ENCODE assay signal across 17 cellular contexts in the genomic region with DNA sequence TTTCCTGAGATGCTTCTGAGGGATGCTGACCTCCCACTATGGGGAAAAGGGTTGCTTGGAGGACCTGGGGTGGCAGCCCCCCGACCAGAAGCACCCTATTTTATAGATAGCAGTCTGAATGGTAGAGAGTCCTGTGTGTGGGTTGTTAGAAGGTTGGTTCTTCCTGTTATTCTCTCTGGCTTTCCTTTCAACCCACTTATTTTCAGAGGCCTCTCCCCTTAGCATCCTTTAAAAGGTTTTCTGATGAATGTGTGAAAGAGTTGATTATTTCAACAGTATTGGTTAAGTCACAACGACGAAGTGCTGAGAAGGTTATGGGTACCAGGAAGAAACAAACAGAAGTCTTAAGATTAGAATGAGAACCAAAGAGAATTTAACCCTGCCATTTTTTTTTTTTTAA. TPM values are rescaled to one million over a fixed set of nuclear protein-coding genes. Genes with fewer than 3 reads are reported as not detected.
DNase-seq lines count a peak whose midpoint lies in the region; ATAC-seq and TF ChIP-seq lines count a peak whose summit lies in the region.
"Had no signal": no experiment of that assay in that cellular context is flagged by ENCODE, and none has a peak within 500 bp of the region (broad histone marks: within the 10 kb centered on the region; RNA-seq: fewer than 3 reads in every experiment).

No MANE protein-coding gene starts in this region.

- H3K27me3 Mint-ChIP-seq in activated CD8-positive, alpha-beta memory T cell treated with anti-CD3 and anti-CD28 coated beads, Interleukin-2, amount 10 ng/mL, durations not matched to agents 7 days and 5 days, result peaks cover 10% of the 10 kb centered on the region
- no peaks in the 10 kb centered on the region for H3K27me3 Mint-ChIP-seq in CD4-positive, alpha-beta T cell
- no peaks in the 10 kb centered on the region for H3K27me3 Mint-ChIP-seq in T-helper 17 cell
- H3K27me3 Mint-ChIP-seq in activated naive CD8-positive, alpha-beta T cell treated with anti-CD3 and anti-CD28 coated beads, Interleukin-2, amount 50 U/mL, for 24 hours, result no peaks in the 10 kb centered on the region

- H3K27me3 ChIP-seq in CD4-positive, alpha-beta T cell (ENCODE audit: control insufficient read depth, insufficient read depth, low read length), result no peaks in the 10 kb centered on the region

- peak; percentile 13 for DNase-seq in activated CD8-positive, alpha-beta memory T cell treated with anti-CD3 and anti-CD28 coated beads for 24 hours
- DNase-seq in activated CD8-positive, alpha-beta memory T cell treated with anti-CD3 and anti-CD28 coated beads, Interleukin-2, amount 10 ng/mL, durations not matched to agents 7 days and 5 days, result no peak
- no peak for DNase-seq in CD4-positive, alpha-beta T cell
- no peak for DNase-seq in T-helper 17 cell
- no peak for DNase-seq in activated naive CD8-positive, alpha-beta T cell treated with anti-CD3 and anti-CD28 coated beads, Interleukin-2, amount 50 U/mL, for 24 hours
- no peak for DNase-seq in NCI-H510A (lab: John Stamatoyannopoulos, UW)
- DNase-seq in GM20000 (ENCODE audit: low spot score), result no peak
- DNase-seq: C1 segment of cervical spinal cord, NCI-H1930, NCI-H2171, NCI-H446, NCI-H748 treated with DMSO at 0.1 percent for 48 hours, RPMI8226 had no signal

- H3K27ac Mint-ChIP-seq in activated CD8-positive, alpha-beta memory T cell treated with anti-CD3 and anti-CD28 coated beads, Interleukin-2, amount 10 ng/mL, durations not matched to agents 7 days and 5 days, result no peak overlapping the region
- H3K27ac Mint-ChIP-seq in CD4-positive, alpha-beta T cell, result peak overlapping the region; percentile 75
- H3K27ac Mint-ChIP-seq in T-helper 17 cell, result peak overlapping the region; percentile 77
- H3K27ac Mint-ChIP-seq in activated naive CD8-positive, alpha-beta T cell treated with anti-CD3 and anti-CD28 coated beads, Interleukin-2, amount 50 U/mL, for 24 hours, result peak overlapping the region; percentile 76

- TF ChIP-seq CTCF in CD4-positive, alpha-beta T cell (IDR thresholded peaks at IDR 0.05), result no peak
- TF ChIP-seq CTCF in GM20000 (IDR thresholded peaks at IDR 0.05; ENCODE audit: extremely low read depth, missing control alignments), result no peak

- no peak overlapping the region for H3K4me3 Mint-ChIP-seq in activated CD8-positive, alpha-beta memory T cell treated with anti-CD3 and anti-CD28 coated beads, Interleukin-2, amount 10 ng/mL, durations not matched to agents 7 days and 5 days
- H3K4me3 Mint-ChIP-seq in CD4-positive, alpha-beta T cell, result peak overlapping the region; percentile 16
- H3K4me3 Mint-ChIP-seq in T-helper 17 cell, result peak overlapping the region; percentile 39
- H3K4me3 Mint-ChIP-seq in activated naive CD8-positive, alpha-beta T cell treated with anti-CD3 and anti-CD28 coated beads, Interleukin-2, amount 50 U/mL, for 24 hours, result peak overlapping the region; percentile 13

- intact Hi-C loops in CD4-positive, alpha-beta T cell (cut with DNase I, micrococcal nuclease), result no loop called here

- no peak for ATAC-seq in activated CD8-positive, alpha-beta memory T cell treated with anti-CD3 and anti-CD28 coated beads, Interleukin-2, amount 10 ng/mL, durations not matched to agents 7 days and 5 days
- peak; percentile 24 for ATAC-seq in CD4-positive, alpha-beta T cell (ENCODE audit: poor library complexity)
- ATAC-seq in T-helper 17 cell, result no peak
- peak; percentile 43 for ATAC-seq in activated naive CD8-positive, alpha-beta T cell treated with anti-CD3 and anti-CD28 coated beads, Interleukin-2, amount 50 U/mL, for 24 hours
- ATAC-seq in GM21447 (IDR thresholded peaks at IDR 0.05; ENCODE audit: unreplicated experiment), result no peak
- ATAC-seq: K562 had no signal

- POLR2A ChIA-PET in CD4-positive, alpha-beta T cell (lab: Charles Lee), result interaction anchor here (0.8 kb wide), 1 partner anchor 21 kb away, joined by 4 read pairs; the partner anchor contains the start of genes KLHL42 and MANSC4

- CTCF ChIA-PET in activated CD8-positive, alpha-beta memory T cell treated with anti-CD3 and anti-CD28 coated beads, Interleukin-2, amount 10 ng/mL, durations not matched to agents 7 days and 5 days (lab: Charles Lee), result no interaction called here
- CTCF ChIA-PET in CD4-positive, alpha-beta T cell (lab: Charles Lee), result no interaction called here

- no peaks in the 10 kb centered on the region for H3K9me3 ChIP-seq in CD4-positive, alpha-beta T cell (ENCODE audit: control insufficient read depth, low read length)
- no peaks in the 10 kb centered on the region for H3K9me3 ChIP-seq in T-helper 17 cell (ENCODE audit: control insufficient read depth, low read length, poor library complexity, severe bottlenecking)

- H3K36me3 Mint-ChIP-seq in activated CD8-positive, alpha-beta memory T cell treated with anti-CD3 and anti-CD28 coated beads, Interleukin-2, amount 10 ng/mL, durations not matched to agents 7 days and 5 days, result peaks cover 19% of the 10 kb centered on the region
- H3K36me3 Mint-ChIP-seq in CD4-positive, alpha-beta T cell (ENCODE audit: low read depth), result peaks cover 26% of the 10 kb centered on the region
- H3K36me3 Mint-ChIP-seq in T-helper 17 cell (ENCODE audit: low read depth), result peaks cover 5% of the 10 kb centered on the region
- peaks cover 30% of the 10 kb centered on the region for H3K36me3 Mint-ChIP-seq in activated naive CD8-positive, alpha-beta T cell treated with anti-CD3 and anti-CD28 coated beads, Interleukin-2, amount 50 U/mL, for 24 hours (ENCODE audit: low read depth)

- H3K27ac ChIP-seq in CD4-positive, alpha-beta T cell (ENCODE audit: low read depth, low read length), result no peak overlapping the region

- no peaks in the 10 kb centered on the region for H3K9me3 Mint-ChIP-seq in activated CD8-positive, alpha-beta memory T cell treated with anti-CD3 and anti-CD28 coated beads, Interleukin-2, amount 10 ng/mL, durations not matched to agents 7 days and 5 days (ENCODE audit: low read depth)
- no peaks in the 10 kb centered on the region for H3K9me3 Mint-ChIP-seq in CD4-positive, alpha-beta T cell
- no peaks in the 10 kb centered on the region for H3K9me3 Mint-ChIP-seq in activated naive CD8-positive, alpha-beta T cell treated with anti-CD3 and anti-CD28 coated beads, Interleukin-2, amount 50 U/mL, for 24 hours

- peaks cover 6% of the 10 kb centered on the region for H3K4me1 Mint-ChIP-seq in activated CD8-positive, alpha-beta memory T cell treated with anti-CD3 and anti-CD28 coated beads, Interleukin-2, amount 10 ng/mL, durations not matched to agents 7 days and 5 days
- peaks cover 35% of the 10 kb centered on the region for H3K4me1 Mint-ChIP-seq in CD4-positive, alpha-beta T cell (ENCODE audit: low read depth)
- H3K4me1 Mint-ChIP-seq in T-helper 17 cell, result peaks cover 15% of the 10 kb centered on the region
- peaks cover 47% of the 10 kb centered on the region for H3K4me1 Mint-ChIP-seq in activated naive CD8-positive, alpha-beta T cell treated with anti-CD3 and anti-CD28 coated beads, Interleukin-2, amount 50 U/mL, for 24 hours

RNA-seq across cellular contexts. Expression of gene MANSC4, which starts 20.8 kb away (rescaled TPM):
- total RNA-seq in activated CD8-positive, alpha-beta memory T cell treated with anti-CD3 and anti-CD28 coated beads, Interleukin-2, amount 10 ng/mL, durations not matched to agents 7 days and 5 days, result not detected
- total RNA-seq in CD4-positive, alpha-beta T cell, result not detected
- total RNA-seq in T-helper 17 cell, result not detected
- total RNA-seq: A673, H4, K562 had no signal

RNA-seq across cellular contexts. Expression of gene KLHL42, which starts 20.8 kb away (rescaled TPM):
- total RNA-seq in activated CD8-positive, alpha-beta memory T cell treated with anti-CD3 and anti-CD28 coated beads, Interleukin-2, amount 10 ng/mL, durations not matched to agents 7 days and 5 days, result 10 to 100 TPM; 12.6 to 14.7 TPM
- total RNA-seq in CD4-positive, alpha-beta T cell, result 10 to 100 TPM; 12.8 to 13.2 TPM
- total RNA-seq in T-helper 17 cell, result 10 to 100 TPM; 15.3 to 17.3 TPM

Comparison
In these comparisons a context has a peak if more than half of its experiments do, and no peak if none do; other contexts are left out.
1. ATAC-seq: peak in CD4-positive, alpha-beta T cell (single experiment) and activated naive CD8-positive, alpha-beta T cell treated with anti-CD3 and anti-CD28 coated beads, Interleukin-2, amount 50 U/mL, for 24 hours (single experiment); none in activated CD8-positive, alpha-beta memory T cell treated with anti-CD3 and anti-CD28 coated beads, Interleukin-2, amount 10 ng/mL, durations not matched to agents 7 days and 5 days (single experiment), T-helper 17 cell (single experiment) and GM21447 (single experiment).